In the genomic region with DNA sequence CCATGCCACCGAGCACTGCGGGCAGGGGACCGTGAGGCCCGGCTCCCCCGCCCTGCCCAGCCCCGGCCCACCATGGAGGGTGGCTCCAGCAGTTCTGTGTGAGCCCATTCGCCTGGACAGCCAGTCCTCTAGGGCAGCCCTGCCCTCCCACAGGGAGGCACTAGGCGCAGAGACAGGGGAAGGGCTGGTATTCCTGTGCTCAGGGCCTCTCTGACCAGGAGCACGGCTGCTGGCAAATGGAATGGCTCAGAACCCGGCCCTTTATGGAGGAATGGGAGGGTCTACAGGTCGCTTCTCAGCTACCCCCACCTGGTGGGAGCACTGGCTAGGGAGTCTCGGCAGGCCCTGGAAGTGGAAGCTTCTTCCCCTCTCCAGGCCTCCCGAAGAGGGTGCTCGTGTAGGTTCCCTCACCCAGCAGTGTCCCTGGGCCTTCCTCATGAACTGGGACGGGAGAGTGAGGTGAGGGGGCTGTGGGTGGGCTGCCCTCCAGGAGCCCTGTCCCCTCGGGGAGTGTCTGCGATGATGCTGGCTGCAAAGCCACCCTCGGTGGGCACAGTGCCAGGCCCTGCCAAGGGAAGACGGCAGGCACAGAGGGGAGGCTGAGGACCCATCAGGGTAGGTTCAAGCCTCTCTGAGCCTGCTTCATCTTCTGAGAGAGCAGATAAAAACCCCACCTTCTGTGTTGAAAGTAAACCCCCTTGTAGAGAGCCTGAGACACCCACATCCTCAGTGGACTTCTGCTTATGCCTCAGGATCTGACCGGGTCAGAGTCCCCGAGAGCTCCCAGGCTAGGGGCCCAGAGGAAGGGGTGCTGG, we compare ENCODE assay signal across 1 cellular context.
TF ChIP-seq lines count a peak whose summit lies in the region.

No MANE protein-coding gene starts in this region.

TF ChIP-seq in GM23338, 12 proteins besides CTCF, POLR2A, EP300 and RAD21 (continued from another document):
- TF ChIP-seq, protein P1, sequence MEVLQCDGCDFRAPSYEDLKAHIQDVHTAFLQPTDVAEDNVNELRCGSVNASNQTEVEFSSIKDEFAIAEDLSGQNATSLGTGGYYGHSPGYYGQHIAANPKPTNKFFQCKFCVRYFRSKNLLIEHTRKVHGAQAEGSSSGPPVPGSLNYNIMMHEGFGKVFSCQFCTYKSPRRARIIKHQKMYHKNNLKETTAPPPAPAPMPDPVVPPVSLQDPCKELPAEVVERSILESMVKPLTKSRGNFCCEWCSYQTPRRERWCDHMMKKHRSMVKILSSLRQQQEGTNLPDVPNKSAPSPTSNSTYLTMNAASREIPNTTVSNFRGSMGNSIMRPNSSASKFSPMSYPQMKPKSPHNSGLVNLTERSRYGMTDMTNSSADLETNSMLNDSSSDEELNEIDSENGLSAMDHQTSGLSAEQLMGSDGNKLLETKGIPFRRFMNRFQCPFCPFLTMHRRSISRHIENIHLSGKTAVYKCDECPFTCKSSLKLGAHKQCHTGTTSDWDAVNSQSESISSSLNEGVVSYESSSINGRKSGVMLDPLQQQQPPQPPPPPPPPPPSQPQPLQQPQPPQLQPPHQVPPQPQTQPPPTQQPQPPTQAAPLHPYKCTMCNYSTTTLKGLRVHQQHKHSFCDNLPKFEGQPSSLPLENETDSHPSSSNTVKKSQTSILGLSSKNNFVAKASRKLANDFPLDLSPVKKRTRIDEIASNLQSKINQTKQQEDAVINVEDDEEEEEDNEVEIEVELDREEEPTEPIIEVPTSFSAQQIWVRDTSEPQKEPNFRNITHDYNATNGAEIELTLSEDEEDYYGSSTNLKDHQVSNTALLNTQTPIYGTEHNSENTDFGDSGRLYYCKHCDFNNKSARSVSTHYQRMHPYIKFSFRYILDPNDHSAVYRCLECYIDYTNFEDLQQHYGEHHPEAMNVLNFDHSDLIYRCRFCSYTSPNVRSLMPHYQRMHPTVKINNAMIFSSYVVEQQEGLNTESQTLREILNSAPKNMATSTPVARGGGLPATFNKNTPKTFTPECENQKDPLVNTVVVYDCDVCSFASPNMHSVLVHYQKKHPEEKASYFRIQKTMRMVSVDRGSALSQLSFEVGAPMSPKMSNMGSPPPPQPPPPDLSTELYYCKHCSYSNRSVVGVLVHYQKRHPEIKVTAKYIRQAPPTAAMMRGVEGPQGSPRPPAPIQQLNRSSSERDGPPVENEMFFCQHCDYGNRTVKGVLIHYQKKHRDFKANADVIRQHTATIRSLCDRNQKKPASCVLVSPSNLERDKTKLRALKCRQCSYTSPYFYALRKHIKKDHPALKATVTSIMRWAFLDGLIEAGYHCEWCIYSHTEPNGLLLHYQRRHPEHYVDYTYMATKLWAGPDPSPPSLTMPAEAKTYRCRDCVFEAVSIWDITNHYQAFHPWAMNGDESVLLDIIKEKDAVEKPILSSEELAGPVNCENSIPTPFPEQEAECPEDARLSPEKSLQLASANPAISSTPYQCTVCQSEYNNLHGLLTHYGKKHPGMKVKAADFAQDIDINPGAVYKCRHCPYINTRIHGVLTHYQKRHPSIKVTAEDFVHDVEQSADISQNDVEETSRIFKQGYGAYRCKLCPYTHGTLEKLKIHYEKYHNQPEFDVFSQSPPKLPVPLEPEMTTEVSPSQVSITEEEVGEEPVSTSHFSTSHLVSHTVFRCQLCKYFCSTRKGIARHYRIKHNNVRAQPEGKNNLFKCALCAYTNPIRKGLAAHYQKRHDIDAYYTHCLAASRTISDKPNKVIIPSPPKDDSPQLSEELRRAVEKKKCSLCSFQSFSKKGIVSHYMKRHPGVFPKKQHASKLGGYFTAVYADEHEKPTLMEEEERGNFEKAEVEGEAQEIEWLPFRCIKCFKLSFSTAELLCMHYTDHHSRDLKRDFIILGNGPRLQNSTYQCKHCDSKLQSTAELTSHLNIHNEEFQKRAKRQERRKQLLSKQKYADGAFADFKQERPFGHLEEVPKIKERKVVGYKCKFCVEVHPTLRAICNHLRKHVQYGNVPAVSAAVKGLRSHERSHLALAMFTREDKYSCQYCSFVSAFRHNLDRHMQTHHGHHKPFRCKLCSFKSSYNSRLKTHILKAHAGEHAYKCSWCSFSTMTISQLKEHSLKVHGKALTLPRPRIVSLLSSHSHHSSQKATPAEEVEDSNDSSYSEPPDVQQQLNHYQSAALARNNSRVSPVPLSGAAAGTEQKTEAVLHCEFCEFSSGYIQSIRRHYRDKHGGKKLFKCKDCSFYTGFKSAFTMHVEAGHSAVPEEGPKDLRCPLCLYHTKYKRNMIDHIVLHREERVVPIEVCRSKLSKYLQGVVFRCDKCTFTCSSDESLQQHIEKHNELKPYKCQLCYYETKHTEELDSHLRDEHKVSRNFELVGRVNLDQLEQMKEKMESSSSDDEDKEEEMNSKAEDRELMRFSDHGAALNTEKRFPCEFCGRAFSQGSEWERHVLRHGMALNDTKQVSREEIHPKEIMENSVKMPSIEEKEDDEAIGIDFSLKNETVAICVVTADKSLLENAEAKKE (CRISPR knock-in tag; IDR thresholded peaks at IDR 0.05): no peak
- TF ChIP-seq JUNB (IDR thresholded peaks at IDR 0.05; ENCODE audit: unreplicated experiment): no peak
